22 cellular contexts compared by ENCODE assay signal in genomic region chr7:110283056-110283455, GRCh38.
A peak's percentile ranks its signal among the peaks of the same experiment; 100 is the strongest.
DNase-seq lines count a peak whose midpoint lies in the region; ATAC-seq, FAIRE-seq and TF ChIP-seq lines count a peak whose summit lies in the region.
"Had no signal": no experiment of that assay in that cellular context is flagged by ENCODE, and none has a peak within 500 bp of the region (broad histone marks: within the 10 kb centered on the region; RNA-seq: fewer than 3 reads in every experiment).

No MANE protein-coding gene starts in this region.

- no peaks in the 10 kb centered on the region for H3K9me2 ChIP-seq in MM.1S (replicated peaks; ENCODE audit: insufficient read depth, low read length)

- ATAC-seq in pancreas (peak; percentile 67 to 95 (median 80)), upper lobe of left lung (ENCODE audit: low FRiP score in 2 of 2) (no peak)
- ATAC-seq: SK-N-SH treated with all-trans-retinoic acid at 6 μM for 48 hours, T-cell had no signal

- TF ChIP-seq EP300 in upper lobe of left lung (IDR thresholded peaks at IDR 0.05): no peak

- H2AFZ ChIP-seq in MM.1S (ENCODE audit: low read length): no peak overlapping the region

- no peak for TF ChIP-seq POLR2A in upper lobe of left lung (IDR thresholded peaks at IDR 0.05)

- H3F3A ChIP-seq in MM.1S (ENCODE audit: insufficient read depth, low read length): no peaks in the 10 kb centered on the region

- peak; percentile 78 for DNase-seq in HT-29 (ENCODE audit: low spot score)
- DNase-seq in NCI-H1105 treated with DMSO at 0.1 percent for 48 hours (lab: John Stamatoyannopoulos, UW): peak; percentile 62
- DNase-seq in bronchial epithelial cell (ENCODE audit: low read depth): peak; percentile 33
- DNase-seq in pancreas: peak in 1 of 6 donors; percentile 16
- DNase-seq in MM.1S: no peak
- DNase-seq in upper lobe of left lung: no peak
- no peak for DNase-seq in amniotic stem cell (lab: John Stamatoyannopoulos, UW)
- DNase-seq: ACHN, C1 segment of cervical spinal cord, EL, Karpas-422, MG63, NCI-H1092, NCI-H2171 treated with DMSO at 0.1 percent for 48 hours, NCI-H446, NCI-H526 treated with DMSO at 0.1 percent for 48 hours, OCI-M1, SHP77, T-cell had no signal

- 12% methylated on average over 2 of the region's 2 CpGs for WGBS in pancreas, 2 donors
- WGBS in upper lobe of left lung, 2 donors: 51 to 64% methylated on average over 2 of the region's 2 CpGs

- no peak overlapping the region for H3K4me3 ChIP-seq in bronchial epithelial cell (ENCODE audit: low read depth, low read length)
- H3K4me3 ChIP-seq in pancreas: no peak overlapping the region
- no peak overlapping the region for H3K4me3 ChIP-seq in MM.1S (ENCODE audit: low read length)
- H3K4me3 ChIP-seq in upper lobe of left lung: no peak overlapping the region
- H3K4me3 ChIP-seq: MG63 had no signal

- H3K27ac ChIP-seq in pancreas (no peak overlapping the region), MM.1S (ENCODE audit: low read length) (no peak overlapping the region), upper lobe of left lung (no peak overlapping the region)

- H4K20me1 ChIP-seq in MM.1S (ENCODE audit: insufficient read depth, low read length): no peaks in the 10 kb centered on the region

- TF ChIP-seq CTCF in bronchial epithelial cell (IDR thresholded peaks at IDR 0.05; ENCODE audit: insufficient read depth, low read length, severe bottlenecking): no peak
- no peak for TF ChIP-seq CTCF in pancreas (IDR thresholded peaks at IDR 0.05)
- no peak for TF ChIP-seq CTCF in MM.1S (IDR thresholded peaks at IDR 0.05; ENCODE audit: low read length)
- no peak for TF ChIP-seq CTCF in upper lobe of left lung (IDR thresholded peaks at IDR 0.05)

- no peak for FAIRE-seq in bronchial epithelial cell (lab: Jason Lieb, UNC)
- no peak for FAIRE-seq in pancreas (lab: Jason Lieb, UNC)
- FAIRE-seq: GM12891, H1 had no signal

- no peak overlapping the region for H3K4me2 ChIP-seq in MM.1S (ENCODE audit: low read depth, low read length)

- H3K4me1 ChIP-seq in pancreas (peaks cover 5 to 15% (median 6%) of the 10 kb centered on the region in 3 donors), MM.1S (ENCODE audit: low read length) (no peaks in the 10 kb centered on the region), upper lobe of left lung (no peaks in the 10 kb centered on the region)

- intact Hi-C loops in pancreas (cut with DNase I): no loop called here

- H3K36me3 ChIP-seq in bronchial epithelial cell (ENCODE audit: control insufficient read depth, insufficient read depth, low read length) (no peaks in the 10 kb centered on the region), pancreas (no peaks in the 10 kb centered on the region), MM.1S (replicated peaks; ENCODE audit: insufficient read depth, low read length) (no peaks in the 10 kb centered on the region), upper lobe of left lung (no peaks in the 10 kb centered on the region)
- H3K36me3 ChIP-seq: MG63 had no signal

- no peaks in the 10 kb centered on the region for H3K79me2 ChIP-seq in MM.1S (ENCODE audit: low read length)

- H3K9ac ChIP-seq in MM.1S (ENCODE audit: low read length): no peak overlapping the region

- H3K9me3 ChIP-seq in pancreas (no peaks in the 10 kb centered on the region), MM.1S (replicated peaks; ENCODE audit: insufficient read depth, low read length) (no peaks in the 10 kb centered on the region), upper lobe of left lung (no peaks in the 10 kb centered on the region)
- H3K9me3 ChIP-seq: MG63 had no signal

- H3K27me3 ChIP-seq in bronchial epithelial cell (ENCODE audit: control insufficient read depth, insufficient read depth, low read length) (no peaks in the 10 kb centered on the region), pancreas (peaks cover 0 to 5% (median 0%) of the 10 kb centered on the region in 4 donors), MM.1S (replicated peaks; ENCODE audit: insufficient read depth, low read length) (no peaks in the 10 kb centered on the region), upper lobe of left lung (no peaks in the 10 kb centered on the region)
- H3K27me3 ChIP-seq: MG63 had no signal

Comparison
In these comparisons a context has a peak if more than half of its experiments do, and no peak if none do; other contexts are left out.
1. DNase-seq: peak in HT-29 (single experiment), NCI-H1105 treated with DMSO at 0.1 percent for 48 hours (single experiment) and bronchial epithelial cell (single experiment); none in MM.1S (single experiment), upper lobe of left lung (0 of 2) and amniotic stem cell (single experiment).
2. ATAC-seq: peak in pancreas (4 of 4); none in upper lobe of left lung (0 of 2).